In genomic region chr4:150888217-150888616, GRCh38 we compare ENCODE assay signal across 12 cellular contexts.
"Had no signal": no experiment of that assay in that cellular context is flagged by ENCODE, and none has a peak within 500 bp of the region (broad histone marks: within the 10 kb centered on the region; RNA-seq: fewer than 3 reads in every experiment).

No MANE protein-coding gene starts in this region.

- H3K27me3 Mint-ChIP-seq: naive thymus-derived CD4-positive, alpha-beta T cell; type B pancreatic cell had no signal

- DNase-seq: colonic mucosa; dermis blood vessel endothelial cell; erythroblast; foreskin keratinocyte; naive thymus-derived CD4-positive, alpha-beta T cell; nephron progenitor cell; posterior cingulate gyrus; right cardiac atrium; small intestine; stimulated activated CD4-positive, alpha-beta T cell treated with anti-CD3 and anti-CD28 coated beads, Interleukin-12 subunit alpha, Interleukin-12 subunit beta, amount 100 ng/mL, for 4 hours; stimulated activated naive CD8-positive, alpha-beta T cell treated with anti-CD3 and anti-CD28 coated beads, Interleukin-15, Interleukin-2, amounts not matched to agents 100 U/mL and 50 U/mL, for 24 hours had no signal

- H3K27ac Mint-ChIP-seq: nephron progenitor cell, type B pancreatic cell had no signal

- H3K4me3 Mint-ChIP-seq: naive thymus-derived CD4-positive, alpha-beta T cell; nephron progenitor cell; type B pancreatic cell had no signal

- H3K9me3 Mint-ChIP-seq: naive thymus-derived CD4-positive, alpha-beta T cell; nephron progenitor cell; type B pancreatic cell had no signal

- ATAC-seq: foreskin keratinocyte; naive thymus-derived CD4-positive, alpha-beta T cell; right cardiac atrium; stimulated activated naive CD8-positive, alpha-beta T cell treated with anti-CD3 and anti-CD28 coated beads, Interleukin-15, Interleukin-2, amounts not matched to agents 100 U/mL and 50 U/mL, for 24 hours had no signal
